ENCODE assay signal across 10 cellular contexts in genomic region chr11:8717544-8717875, GRCh38. TPM values are rescaled to one million over a fixed set of nuclear protein-coding genes. Genes with fewer than 3 reads are reported as not detected.
DNase-seq lines count a peak whose midpoint lies in the region; ATAC-seq and TF ChIP-seq lines count a peak whose summit lies in the region.
"Had no signal": no experiment of that assay in that cellular context is flagged by ENCODE, and none has a peak within 500 bp of the region (broad histone marks: within the 10 kb centered on the region; RNA-seq: fewer than 3 reads in every experiment).

No MANE protein-coding gene starts in this region.

- H3K27me3 ChIP-seq in right cardiac atrium (ENCODE audit: control insufficient read depth, insufficient read depth) = no peaks in the 10 kb centered on the region
- H3K27me3 ChIP-seq in esophagus (ENCODE audit: control insufficient read depth in 1 of 2, insufficient read depth in 2 of 2, low read length in 2 of 2) = no peaks in the 10 kb centered on the region

- peaks cover 0 to 15% of the 10 kb centered on the region in 2 donors for H3K36me3 ChIP-seq in esophagus (ENCODE audit: control insufficient read depth in 2 of 2, insufficient read depth in 2 of 2, low read length in 1 of 2)

- no peaks in the 10 kb centered on the region for H3K9me3 ChIP-seq in right cardiac atrium (ENCODE audit: control insufficient read depth, low read length)
- H3K9me3 ChIP-seq in esophagus (ENCODE audit: control insufficient read depth in 2 of 2, insufficient read depth in 1 of 2, low read depth in 1 of 2, low read length in 1 of 2) = no peaks in the 10 kb centered on the region

- H3K4me3 Mint-ChIP-seq in progenitor cell of endocrine pancreas (ENCODE audit: low read depth) = no peak overlapping the region
- H3K4me3 Mint-ChIP-seq in effector memory CD8-positive, alpha-beta T cell = no peak overlapping the region

- no peak for ATAC-seq in right cardiac atrium
- ATAC-seq in GM19023 (IDR thresholded peaks at IDR 0.05; ENCODE audit: unreplicated experiment) = no peak
- no peak for ATAC-seq in GM21786 (IDR thresholded peaks at IDR 0.05; ENCODE audit: unreplicated experiment)
- ATAC-seq in effector memory CD8-positive, alpha-beta T cell (replicated peaks) = no peak
- ATAC-seq: Panc1 had no signal

- H3K9me3 Mint-ChIP-seq in progenitor cell of endocrine pancreas (ENCODE audit: low read depth) = no peaks in the 10 kb centered on the region
- H3K9me3 Mint-ChIP-seq in effector memory CD8-positive, alpha-beta T cell = no peaks in the 10 kb centered on the region

- H3K27me3 Mint-ChIP-seq in progenitor cell of endocrine pancreas = no peaks in the 10 kb centered on the region
- H3K27me3 Mint-ChIP-seq in effector memory CD8-positive, alpha-beta T cell = peaks cover 19 to 69% of the 10 kb centered on the region in 2 donors

- H3K4me3 ChIP-seq in right cardiac atrium (ENCODE audit: low read length) = no peak overlapping the region
- H3K4me3 ChIP-seq in esophagus (ENCODE audit: low read depth in 1 of 2, low read length in 2 of 2) = no peak overlapping the region

- H3K27ac Mint-ChIP-seq in progenitor cell of endocrine pancreas = peak overlapping the region; percentile 81
- H3K27ac Mint-ChIP-seq in effector memory CD8-positive, alpha-beta T cell = no peak overlapping the region

- WGBS in right cardiac atrium = 50% methylated on average over 9 of the region's 9 CpGs
- 63 to 68% methylated on average over 9 of the region's 9 CpGs for WGBS in esophagus, 2 donors

- peaks cover 20% of the 10 kb centered on the region for H3K36me3 Mint-ChIP-seq in progenitor cell of endocrine pancreas (ENCODE audit: insufficient read depth)
- H3K36me3 Mint-ChIP-seq in effector memory CD8-positive, alpha-beta T cell (ENCODE audit: insufficient read depth) = no peaks in the 10 kb centered on the region

- peak overlapping the region; percentile 82 for H3K27ac ChIP-seq in right cardiac atrium (ENCODE audit: low read length)
- H3K27ac ChIP-seq in esophagus (ENCODE audit: low read depth in 2 of 2, low read length in 1 of 2) = peak overlapping the region; percentile 98 to 99

- DNase-seq in right cardiac atrium = no peak
- no peak for DNase-seq in cardiac septum (ENCODE audit: low spot score)
- DNase-seq in progenitor cell of endocrine pancreas (ENCODE audit: low spot score, unreplicated experiment) = no peak
- no peak for DNase-seq in amygdala (lab: John Stamatoyannopoulos, UW)
- no peak for DNase-seq in effector memory CD8-positive, alpha-beta T cell
- DNase-seq: activated CD4-positive, alpha-beta T cell treated with anti-CD3 and anti-CD28 coated beads for 48 hours had no signal

- intact Hi-C loops in right cardiac atrium (cut with DNase I) = no loop called here
- intact Hi-C loops in cardiac septum (cut with DNase I) = loop anchor here (5.0 kb wide), 1 partner anchor 50 kb away; no protein-coding TSS in a partner anchor

- H3K4me1 ChIP-seq in right cardiac atrium (ENCODE audit: control insufficient read depth, insufficient read depth, low read length) = peaks cover 59% of the 10 kb centered on the region
- peaks cover 30 to 57% of the 10 kb centered on the region in 2 donors for H3K4me1 ChIP-seq in esophagus (ENCODE audit: control insufficient read depth in 2 of 2, insufficient read depth in 2 of 2, low read length in 1 of 2)

- H3K4me1 Mint-ChIP-seq in progenitor cell of endocrine pancreas (ENCODE audit: low read depth) = peaks cover 27% of the 10 kb centered on the region
- peaks cover 0 to 4% of the 10 kb centered on the region in 2 donors for H3K4me1 Mint-ChIP-seq in effector memory CD8-positive, alpha-beta T cell (ENCODE audit: low read depth in 2 of 2)

- TF ChIP-seq CTCF in progenitor cell of endocrine pancreas (IDR thresholded peaks at IDR 0.05; ENCODE audit: unreplicated experiment) = no peak

RNA-seq across cellular contexts. Expression of gene RPL27A, which starts 34.9 kb away (rescaled TPM):
- total RNA-seq in right cardiac atrium (100 to 1,000 TPM; 519 to 805 (median 620) TPM), cardiac septum (462 TPM), progenitor cell of endocrine pancreas (731 and 748 TPM in 2 replicates)
- polyA plus RNA-seq in right cardiac atrium (1,811 TPM), esophagus (1,000 to 10,000 TPM; 2,629 to 4,238 TPM)

RNA-seq across cellular contexts. Expression of gene TRIM66, which starts 35.0 kb away (rescaled TPM):
- total RNA-seq in right cardiac atrium (1 to 10 TPM; 2.0 to 3.6 (median 2.9) TPM), cardiac septum (3.0 TPM), progenitor cell of endocrine pancreas (9.2 and 9.4 TPM in 2 replicates)
- polyA plus RNA-seq in right cardiac atrium (1.6 TPM), esophagus (1 to 10 TPM; 2.0 to 4.8 TPM)
